In genomic region chr4:181278941-181279340, GRCh38 we compare ENCODE assay signal across 23 cellular contexts.
"Had no signal": no experiment of that assay in that cellular context is flagged by ENCODE, and none has a peak within 500 bp of the region (broad histone marks: within the 10 kb centered on the region; RNA-seq: fewer than 3 reads in every experiment).

No MANE protein-coding gene starts in this region.

- H3K9me3 Mint-ChIP-seq: stimulated activated naive CD8-positive, alpha-beta T cell treated with anti-CD3 and anti-CD28 coated beads, Interleukin-15, Interleukin-2, amounts not matched to agents 100 ng/mL and 50 ng/mL, for 24 hours had no signal

- H3K4me1 ChIP-seq: esophagus muscularis mucosa, gastroesophageal sphincter, psoas muscle, spleen, tibial artery, upper lobe of left lung, uterus had no signal

- ATAC-seq: gastroesophageal sphincter; left colon; left ventricle myocardium superior; naive thymus-derived CD4-positive, alpha-beta T cell; psoas muscle; sciatic nerve; stimulated activated memory B cell treated with anti-CD40 and anti-IgM and Interleukin-4, amounts not matched to agents 10 μg/mL and 1 μg/mL and 100 μg/mL, for 72 hours had no signal

- H3K27ac ChIP-seq: coronary artery, epithelial cell of prostate, esophagus muscularis mucosa, gastroesophageal sphincter, neutrophil, psoas muscle, spleen, tibial artery, upper lobe of left lung, uterus had no signal

- H3K4me1 Mint-ChIP-seq: naive thymus-derived CD4-positive, alpha-beta T cell; nephron progenitor cell; stimulated activated memory B cell treated with anti-CD40 and anti-IgM and Interleukin-4, amounts not matched to agents 10 μg/mL and 1 μg/mL and 100 μg/mL, for 72 hours had no signal

- H3K4me3 Mint-ChIP-seq: naive thymus-derived CD4-positive, alpha-beta T cell; nephron progenitor cell; stimulated activated memory B cell treated with anti-CD40 and anti-IgM and Interleukin-4, amounts not matched to agents 10 μg/mL and 1 μg/mL and 100 μg/mL, for 72 hours; stimulated activated naive CD8-positive, alpha-beta T cell treated with anti-CD3 and anti-CD28 coated beads, Interleukin-15, Interleukin-2, amounts not matched to agents 100 ng/mL and 50 ng/mL, for 24 hours had no signal

- H3K4me3 ChIP-seq: coronary artery, esophagus muscularis mucosa, gastroesophageal sphincter, lung, psoas muscle, spleen, tibial artery, upper lobe of left lung, uterus had no signal

- H3K36me3 Mint-ChIP-seq: naive thymus-derived CD4-positive, alpha-beta T cell; stimulated activated memory B cell treated with anti-CD40 and anti-IgM and Interleukin-4, amounts not matched to agents 10 μg/mL and 1 μg/mL and 100 μg/mL, for 72 hours had no signal

- H3K9me3 ChIP-seq: gastroesophageal sphincter, neutrophil, psoas muscle, tibial artery, upper lobe of left lung, uterus had no signal

- H3K27me3 Mint-ChIP-seq: naive thymus-derived CD4-positive, alpha-beta T cell; stimulated activated memory B cell treated with anti-CD40 and anti-IgM and Interleukin-4, amounts not matched to agents 10 μg/mL and 1 μg/mL and 100 μg/mL, for 72 hours; stimulated activated naive CD8-positive, alpha-beta T cell treated with anti-CD3 and anti-CD28 coated beads, Interleukin-15, Interleukin-2, amounts not matched to agents 100 ng/mL and 50 ng/mL, for 24 hours had no signal

- H3K27ac Mint-ChIP-seq: naive thymus-derived CD4-positive, alpha-beta T cell; nephron progenitor cell; stimulated activated memory B cell treated with anti-CD40 and anti-IgM and Interleukin-4, amounts not matched to agents 10 μg/mL and 1 μg/mL and 100 μg/mL, for 72 hours; stimulated activated naive CD8-positive, alpha-beta T cell treated with anti-CD3 and anti-CD28 coated beads, Interleukin-15, Interleukin-2, amounts not matched to agents 100 ng/mL and 50 ng/mL, for 24 hours had no signal

- H3K36me3 ChIP-seq: esophagus muscularis mucosa, gastroesophageal sphincter, neutrophil, spleen, tibial artery, upper lobe of left lung, uterus had no signal

- DNase-seq: effector CD4-positive, alpha-beta T cell; glutamatergic neuron; left colon; left ventricle myocardium superior; naive thymus-derived CD4-positive, alpha-beta T cell; nephron progenitor cell; psoas muscle; spleen; stimulated activated CD4-positive, alpha-beta T cell treated with anti-CD3 and anti-CD28 coated beads, Interleukin-15, amount 100 ng/mL, for 24 hours; stimulated activated CD4-positive, alpha-beta T cell treated with anti-CD3 and anti-CD28 coated beads, Interleukin-1b, Interleukin-23, amount 100 ng/mL, for 48 hours; stimulated activated CD4-positive, alpha-beta T cell treated with anti-CD3 and anti-CD28 coated beads, Interleukin-4, amount 100 ng/mL, for 24 hours; tibial artery; upper lobe of left lung; uterus had no signal

- H3K27me3 ChIP-seq: esophagus muscularis mucosa, gastroesophageal sphincter, neutrophil, spleen, tibial artery, upper lobe of left lung, uterus had no signal
